10 cellular contexts compared by ENCODE assay signal in genomic region chr3:8579101-8579500, GRCh38.
A peak's percentile ranks its signal among the peaks of the same experiment; 100 is the strongest.
DNase-seq lines count a peak whose midpoint lies in the region; ATAC-seq, FAIRE-seq and TF ChIP-seq lines count a peak whose summit lies in the region.
"Had no signal": no experiment of that assay in that cellular context is flagged by ENCODE, and none has a peak within 500 bp of the region (broad histone marks: within the 10 kb centered on the region; RNA-seq: fewer than 3 reads in every experiment).

No MANE protein-coding gene starts in this region.

- no peak for FAIRE-seq in RCC 7860 (lab: Jason Lieb, UNC)

- ATAC-seq in GM18858 (IDR thresholded peaks at IDR 0.05; ENCODE audit: unreplicated experiment) (peak; percentile 99), GM21737 (IDR thresholded peaks at IDR 0.05; ENCODE audit: unreplicated experiment) (peak; percentile 99), HG03469 (IDR thresholded peaks at IDR 0.05; ENCODE audit: unreplicated experiment) (peak; percentile 97)
- ATAC-seq: SK-N-SH treated with all-trans-retinoic acid at 6 μM for 48 hours had no signal

- DNase-seq in iris pigment epithelial cell (ENCODE audit: low read depth): peak; percentile 46
- DNase-seq in effector CD8-positive, alpha-beta T cell (lab: John Stamatoyannopoulos, UW): no peak
- DNase-seq in RCC 7860 (ENCODE audit: low spot score): no peak
- no peak for DNase-seq in GF-D8 (lab: John Stamatoyannopoulos, UW)
- no peak for DNase-seq in HEK293T (ENCODE audit: extremely low spot score)
- DNase-seq: foreskin fibroblast had no signal

- POLR2A ChIA-PET in HEK293T (lab: Yijun Ruan, JAX): no interaction called here

- CTCF ChIA-PET in HEK293T (lab: Yijun Ruan, JAX): no interaction called here

TF ChIP-seq in HEK293T, 16 proteins besides CTCF, POLR2A, EP300 and RAD21:
- TF ChIP-seq ELF4 (IDR thresholded peaks at IDR 0.05) (no peak), L3MBTL2 (conservative IDR thresholded peaks at IDR 0.05) (no peak), BHLHE40 (IDR thresholded peaks at IDR 0.05; ENCODE audit: borderline replicate concordance) (no peak), LEF1 (IDR thresholded peaks at IDR 0.05; ENCODE audit: borderline replicate concordance) (no peak), ZNF384 (IDR thresholded peaks at IDR 0.05) (no peak), SP1 (IDR thresholded peaks at IDR 0.05) (no peak), FOXM1 (IDR thresholded peaks at IDR 0.05; ENCODE audit: borderline replicate concordance) (no peak), FOXA1 (IDR thresholded peaks at IDR 0.05) (no peak), ARNT (IDR thresholded peaks at IDR 0.05) (no peak), TARDBP (IDR thresholded peaks at IDR 0.05) (no peak), CTBP1 (IDR thresholded peaks at IDR 0.05; ENCODE audit: borderline replicate concordance) (no peak), NFRKB (IDR thresholded peaks at IDR 0.05) (no peak), PKNOX1 (IDR thresholded peaks at IDR 0.05) (no peak), SUZ12 (IDR thresholded peaks at IDR 0.05) (no peak), HDGF (IDR thresholded peaks at IDR 0.05; ENCODE audit: borderline replicate concordance) (no peak), FOXK2 (IDR thresholded peaks at IDR 0.05) (no peak)
